Comparison of ENCODE assay signal across 15 cellular contexts in the genomic region with DNA sequence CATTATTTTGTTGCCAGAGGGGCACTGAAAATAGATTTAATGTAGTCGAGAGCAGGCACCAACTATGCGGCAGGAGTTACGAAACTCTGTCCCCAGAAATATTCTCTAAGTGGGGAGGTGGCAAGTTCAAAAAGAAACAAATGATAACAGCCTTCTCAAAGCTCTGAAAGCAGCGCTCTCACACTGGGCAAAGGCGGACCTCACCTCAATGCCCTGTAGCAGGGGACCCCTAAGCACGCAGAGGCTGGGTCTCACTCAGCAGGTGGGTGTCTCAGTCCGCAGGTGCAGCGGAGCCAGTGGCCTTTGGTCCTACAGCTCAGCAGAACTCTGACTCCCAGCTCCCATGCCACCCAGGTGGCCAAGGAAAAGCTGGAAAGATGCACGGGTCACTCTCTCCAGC. TPM values are rescaled to one million over a fixed set of nuclear protein-coding genes. Genes with fewer than 3 reads are reported as not detected.
DNase-seq lines count a peak whose midpoint lies in the region; ATAC-seq and TF ChIP-seq lines count a peak whose summit lies in the region.
"Had no signal": no experiment of that assay in that cellular context is flagged by ENCODE, and none has a peak within 500 bp of the region (broad histone marks: within the 10 kb centered on the region; RNA-seq: fewer than 3 reads in every experiment).

No MANE protein-coding gene starts in this region.

- no peak overlapping the region for H3K27ac ChIP-seq in HEK293 (ENCODE audit: extremely low read depth, low read depth, low read length)
- H3K27ac ChIP-seq in coronary artery, result no peak overlapping the region
- H3K27ac ChIP-seq in lower lobe of right lung, result peak overlapping the region; percentile 46

- no peak overlapping the region for H3K4me3 Mint-ChIP-seq in effector memory CD8-positive, alpha-beta T cell
- H3K4me3 Mint-ChIP-seq: CD8-positive, alpha-beta memory T cell; GM23338; H9 had no signal

- H3K27me3 ChIP-seq in lower lobe of right lung (ENCODE audit: low read depth), result peaks cover 9% of the 10 kb centered on the region

- H3K9me3 Mint-ChIP-seq in effector memory CD8-positive, alpha-beta T cell, result no peaks in the 10 kb centered on the region
- H3K9me3 Mint-ChIP-seq: CD8-positive, alpha-beta memory T cell; H9 had no signal

- CTCF ChIA-PET in HEK293 (lab: Yijun Ruan, JAX), result interaction anchor here (0.6 kb wide), 1 partner anchor 211 kb away, joined by 3 read pairs; no protein-coding TSS in a partner anchor

- H3K4me3 ChIP-seq in HEK293 (ENCODE audit: low read depth, low read length) (no peak overlapping the region), coronary artery (no peak overlapping the region), lower lobe of right lung (no peak overlapping the region)
- H3K4me3 ChIP-seq: GM23338, K562 had no signal

- no peaks in the 10 kb centered on the region for H3K36me3 Mint-ChIP-seq in effector memory CD8-positive, alpha-beta T cell (ENCODE audit: insufficient read depth)
- H3K36me3 Mint-ChIP-seq: CD8-positive, alpha-beta memory T cell had no signal

- POLR2A ChIA-PET in HEK293 (lab: Yijun Ruan, JAX), result interaction anchor here (0.8 kb wide), 1 partner anchor 9 kb away, joined by 3 read pairs; no protein-coding TSS in a partner anchor

- H3K4me1 Mint-ChIP-seq in effector memory CD8-positive, alpha-beta T cell (ENCODE audit: low read depth in 2 of 2), result no peaks in the 10 kb centered on the region

- intact Hi-C loops in lower lobe of right lung (cut with DNase I), result no loop called here

- H3K36me3 ChIP-seq in HEK293 (ENCODE audit: control insufficient read depth in 2 of 2, insufficient read depth in 1 of 2, low read length in 2 of 2) (no peaks in the 10 kb centered on the region), lower lobe of right lung (no peaks in the 10 kb centered on the region)

- H3K9me3 ChIP-seq in HEK293 (ENCODE audit: control insufficient read depth, insufficient read depth, low read depth, low read length), result no peaks in the 10 kb centered on the region
- H3K9me3 ChIP-seq in lower lobe of right lung, result no peaks in the 10 kb centered on the region

- H3K27ac Mint-ChIP-seq in effector memory CD8-positive, alpha-beta T cell, result no peak overlapping the region
- H3K27ac Mint-ChIP-seq: CD8-positive, alpha-beta memory T cell; GM23338; H9 had no signal

- H3K27me3 Mint-ChIP-seq in effector memory CD8-positive, alpha-beta T cell, result peaks cover 36 to 61% of the 10 kb centered on the region in 2 donors

- DNase-seq in coronary artery (ENCODE audit: low spot score) (peak; percentile 62), lower lobe of right lung (no peak), foreskin melanocyte (no peak), NCI-H2171 (lab: John Stamatoyannopoulos, UW) (no peak)
- DNase-seq in effector memory CD8-positive, alpha-beta T cell, result no peak
- DNase-seq: Caco-2; CD8-positive, alpha-beta memory T cell; DMS53; GF-D8; H9 had no signal

- H3K4me1 ChIP-seq in HEK293 (ENCODE audit: control insufficient read depth, insufficient read depth, low read length) (peaks cover 10% of the 10 kb centered on the region), lower lobe of right lung (no peaks in the 10 kb centered on the region)

- ATAC-seq in lower lobe of right lung (peak; percentile 63 to 85), HG03139 (IDR thresholded peaks at IDR 0.05; ENCODE audit: unreplicated experiment) (no peak)
- ATAC-seq in effector memory CD8-positive, alpha-beta T cell (replicated peaks), result no peak
- ATAC-seq: GM23338, K562 had no signal

- TF ChIP-seq CTCF in HEK293 (tag by site-specific recombination; IDR thresholded peaks at IDR 0.05) (no peak), coronary artery (IDR thresholded peaks at IDR 0.05) (no peak), lower lobe of right lung (IDR thresholded peaks at IDR 0.05) (no peak)

TF ChIP-seq in HEK293, 187 proteins besides CTCF, POLR2A, EP300 and RAD21:
- no peak for TF ChIP-seq ZNF221 (tag by site-specific recombination; IDR thresholded peaks at IDR 0.05; ENCODE audit: borderline replicate concordance)
- TF ChIP-seq ZNF433 (tag by site-specific recombination; IDR thresholded peaks at IDR 0.05; ENCODE audit: low read depth), result no peak
- no peak for TF ChIP-seq ZNF514 (tag by site-specific recombination; IDR thresholded peaks at IDR 0.05)
- no peak for TF ChIP-seq ZEB2 (tag by site-specific recombination; IDR thresholded peaks at IDR 0.05)
- TF ChIP-seq ZIC2 (tag by site-specific recombination; IDR thresholded peaks at IDR 0.05), result 0 out of 2 replicates have a peak, but pooled peaks have one; percentile 8
- TF ChIP-seq ZNF600 (tag by site-specific recombination; IDR thresholded peaks at IDR 0.05), result no peak

RNA-seq across cellular contexts. Expression of a gene that starts 21.8 kb away (rescaled TPM):
- 87.7 TPM for total RNA-seq in lower lobe of right lung
- total RNA-seq: A673; CD8-positive, alpha-beta memory T cell had no signal

Comparison
In these comparisons a context has a peak if more than half of its experiments do, and no peak if none do; other contexts are left out.
1. ATAC-seq: peak in lower lobe of right lung (2 of 2); none in HG03139 (single experiment) and effector memory CD8-positive, alpha-beta T cell (single experiment).